Comparison of ENCODE assay signal across 1 cellular context in the genomic region with DNA sequence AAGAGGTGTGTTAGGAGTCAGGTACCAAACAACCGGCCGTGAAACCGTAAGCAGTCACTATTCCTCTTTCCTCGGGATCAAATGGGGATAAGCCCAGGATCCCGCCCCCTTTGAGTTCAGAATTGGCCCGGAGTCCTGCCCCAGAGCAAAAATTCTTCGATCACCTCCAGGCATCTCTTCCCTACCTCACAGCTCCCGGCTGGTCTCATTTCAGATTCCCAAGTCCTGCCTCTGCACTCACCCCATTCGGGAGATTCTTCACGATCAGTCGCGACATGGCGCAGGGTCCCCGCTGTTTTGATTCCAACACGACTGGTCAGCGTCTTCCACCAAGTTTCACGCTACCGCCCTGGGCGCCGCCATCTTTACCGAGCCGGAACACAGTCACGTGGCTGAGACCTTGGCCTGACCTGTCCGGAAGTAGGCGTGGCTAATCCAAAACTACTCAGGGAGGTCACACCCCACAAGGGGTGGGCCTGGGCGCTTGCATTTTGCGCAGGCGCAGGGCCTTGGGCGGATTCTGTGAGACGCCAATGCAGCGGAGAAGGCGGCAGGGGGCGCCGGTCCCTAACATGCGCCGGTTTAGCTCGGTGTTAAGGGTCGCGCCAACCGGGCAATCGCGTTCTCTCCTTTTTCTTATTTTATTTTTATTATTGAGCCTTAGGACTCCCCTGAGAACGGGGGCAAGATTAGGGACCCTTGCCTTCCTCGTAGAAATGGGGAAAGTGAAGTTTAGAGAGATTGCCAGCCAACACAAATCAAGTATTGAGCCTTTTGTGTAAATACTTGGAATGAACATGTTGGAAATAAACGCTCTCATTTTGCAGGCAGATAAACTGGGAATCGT.
A peak's percentile ranks its signal among the peaks of the same experiment; 100 is the strongest.
TF ChIP-seq lines count a peak whose summit lies in the region.

A gene with protein sequence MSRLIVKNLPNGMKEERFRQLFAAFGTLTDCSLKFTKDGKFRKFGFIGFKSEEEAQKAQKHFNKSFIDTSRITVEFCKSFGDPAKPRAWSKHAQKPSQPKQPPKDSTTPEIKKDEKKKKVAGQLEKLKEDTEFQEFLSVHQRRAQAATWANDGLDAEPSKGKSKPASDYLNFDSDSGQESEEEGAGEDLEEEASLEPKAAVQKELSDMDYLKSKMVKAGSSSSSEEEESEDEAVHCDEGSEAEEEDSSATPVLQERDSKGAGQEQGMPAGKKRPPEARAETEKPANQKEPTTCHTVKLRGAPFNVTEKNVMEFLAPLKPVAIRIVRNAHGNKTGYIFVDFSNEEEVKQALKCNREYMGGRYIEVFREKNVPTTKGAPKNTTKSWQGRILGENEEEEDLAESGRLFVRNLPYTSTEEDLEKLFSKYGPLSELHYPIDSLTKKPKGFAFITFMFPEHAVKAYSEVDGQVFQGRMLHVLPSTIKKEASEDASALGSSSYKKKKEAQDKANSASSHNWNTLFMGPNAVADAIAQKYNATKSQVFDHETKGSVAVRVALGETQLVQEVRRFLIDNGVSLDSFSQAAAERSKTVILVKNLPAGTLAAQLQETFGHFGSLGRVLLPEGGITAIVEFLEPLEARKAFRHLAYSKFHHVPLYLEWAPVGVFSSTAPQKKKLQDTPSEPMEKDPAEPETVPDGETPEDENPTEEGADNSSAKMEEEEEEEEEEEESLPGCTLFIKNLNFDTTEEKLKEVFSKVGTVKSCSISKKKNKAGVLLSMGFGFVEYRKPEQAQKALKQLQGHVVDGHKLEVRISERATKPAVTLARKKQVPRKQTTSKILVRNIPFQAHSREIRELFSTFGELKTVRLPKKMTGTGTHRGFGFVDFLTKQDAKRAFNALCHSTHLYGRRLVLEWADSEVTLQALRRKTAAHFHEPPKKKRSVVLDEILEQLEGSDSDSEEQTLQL (minus strand): TSS at position 375 of the 847 bp plus-strand sequence. CDS start 98 bp downstream, at position 277.

TF ChIP-seq in SK-N-SH, 30 proteins besides CTCF, POLR2A, EP300 and RAD21 (continued from another document):
- TF ChIP-seq, protein P1, sequence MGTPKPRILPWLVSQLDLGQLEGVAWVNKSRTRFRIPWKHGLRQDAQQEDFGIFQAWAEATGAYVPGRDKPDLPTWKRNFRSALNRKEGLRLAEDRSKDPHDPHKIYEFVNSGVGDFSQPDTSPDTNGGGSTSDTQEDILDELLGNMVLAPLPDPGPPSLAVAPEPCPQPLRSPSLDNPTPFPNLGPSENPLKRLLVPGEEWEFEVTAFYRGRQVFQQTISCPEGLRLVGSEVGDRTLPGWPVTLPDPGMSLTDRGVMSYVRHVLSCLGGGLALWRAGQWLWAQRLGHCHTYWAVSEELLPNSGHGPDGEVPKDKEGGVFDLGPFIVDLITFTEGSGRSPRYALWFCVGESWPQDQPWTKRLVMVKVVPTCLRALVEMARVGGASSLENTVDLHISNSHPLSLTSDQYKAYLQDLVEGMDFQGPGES (IDR thresholded peaks at IDR 0.05; ENCODE audit: low read depth, low read length): no peak; the same call in 1 of the 2 replicates
- TF ChIP-seq FOXJ3 (CRISPR knock-in tag; IDR thresholded peaks at IDR 0.05) (no peak), USF2 (IDR thresholded peaks at IDR 0.05; ENCODE audit: borderline replicate concordance, low read depth, low read length) (peak; percentile 90), MXI1 (IDR thresholded peaks at IDR 0.05; ENCODE audit: low read depth, low read length) (peak; percentile 100), GATA2 (CRISPR knock-in tag; IDR thresholded peaks at IDR 0.05) (no peak)
- TF ChIP-seq, protein P2, sequence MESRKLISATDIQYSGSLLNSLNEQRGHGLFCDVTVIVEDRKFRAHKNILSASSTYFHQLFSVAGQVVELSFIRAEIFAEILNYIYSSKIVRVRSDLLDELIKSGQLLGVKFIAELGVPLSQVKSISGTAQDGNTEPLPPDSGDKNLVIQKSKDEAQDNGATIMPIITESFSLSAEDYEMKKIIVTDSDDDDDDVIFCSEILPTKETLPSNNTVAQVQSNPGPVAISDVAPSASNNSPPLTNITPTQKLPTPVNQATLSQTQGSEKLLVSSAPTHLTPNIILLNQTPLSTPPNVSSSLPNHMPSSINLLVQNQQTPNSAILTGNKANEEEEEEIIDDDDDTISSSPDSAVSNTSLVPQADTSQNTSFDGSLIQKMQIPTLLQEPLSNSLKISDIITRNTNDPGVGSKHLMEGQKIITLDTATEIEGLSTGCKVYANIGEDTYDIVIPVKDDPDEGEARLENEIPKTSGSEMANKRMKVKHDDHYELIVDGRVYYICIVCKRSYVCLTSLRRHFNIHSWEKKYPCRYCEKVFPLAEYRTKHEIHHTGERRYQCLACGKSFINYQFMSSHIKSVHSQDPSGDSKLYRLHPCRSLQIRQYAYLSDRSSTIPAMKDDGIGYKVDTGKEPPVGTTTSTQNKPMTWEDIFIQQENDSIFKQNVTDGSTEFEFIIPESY (IDR thresholded peaks at IDR 0.05; ENCODE audit: borderline replicate concordance, low read depth): no peak
TF ChIP-seq in SK-N-SH: peak in this region for 15.
